In the genomic region with DNA sequence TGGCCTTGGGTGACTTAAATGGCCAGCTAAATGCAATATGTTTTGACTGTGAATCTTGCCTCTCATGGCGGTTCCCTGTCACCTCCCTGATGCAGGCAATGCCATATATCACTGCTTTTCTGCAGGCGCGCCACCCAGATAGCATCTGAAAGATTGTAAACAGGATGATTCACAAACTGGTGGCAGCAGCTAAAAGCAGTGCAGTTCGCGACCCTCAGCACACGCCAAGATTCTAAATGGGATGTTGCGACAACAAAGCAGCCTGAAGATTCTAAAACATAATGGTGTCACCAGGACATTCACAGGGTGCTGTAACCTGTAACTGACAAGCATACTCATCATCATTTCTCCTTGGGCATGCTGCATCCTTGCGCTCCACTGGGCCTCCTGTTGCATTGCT, we compare ENCODE assay signal across 25 cellular contexts.
A peak's percentile ranks its signal among the peaks of the same experiment; 100 is the strongest.
DNase-seq lines count a peak whose midpoint lies in the region; ATAC-seq lines count a peak whose summit lies in the region.
"Had no signal": no experiment of that assay in that cellular context is flagged by ENCODE, and none has a peak within 500 bp of the region (broad histone marks: within the 10 kb centered on the region; RNA-seq: fewer than 3 reads in every experiment).

No MANE protein-coding gene starts in this region.

- no peak overlapping the region for H4K8ac ChIP-seq in mesenchymal stem cell (ENCODE audit: low read length)

- H3K27ac ChIP-seq in mesenchymal stem cell (ENCODE audit: low read length, poor library complexity, severe bottlenecking) = no peak overlapping the region
- H3K27ac ChIP-seq: BLaER1 treated with 17β-estradiol and CSF1 and Interleukin-3, amounts not matched to agents 10 nM and 100 nM; HL-60; PC-9; RWPE1 had no signal

- 19% methylated on average over 8 of the region's 8 CpGs for WGBS in mesenchymal stem cell

- H3K79me1 ChIP-seq in mesenchymal stem cell (replicated peaks; ENCODE audit: low read length, poor library complexity, severe bottlenecking) = no peaks in the 10 kb centered on the region

- H2BK5ac ChIP-seq in mesenchymal stem cell (ENCODE audit: low read depth, low read length, poor library complexity, severe bottlenecking) = no peak overlapping the region

- no peak overlapping the region for H2AK5ac ChIP-seq in mesenchymal stem cell (ENCODE audit: low read length, severe bottlenecking)

- no peak overlapping the region for H3K4me2 ChIP-seq in mesenchymal stem cell (ENCODE audit: low read length, poor library complexity, severe bottlenecking)
- H3K4me2 ChIP-seq: PC-9 had no signal

- H3K9ac ChIP-seq in mesenchymal stem cell (ENCODE audit: low read length) = no peak overlapping the region
- H3K9ac ChIP-seq: BLaER1 treated with 17β-estradiol and CSF1 and Interleukin-3, amounts not matched to agents 10 nM and 100 nM had no signal

- H2BK12ac ChIP-seq in mesenchymal stem cell (ENCODE audit: low read length in 2 of 2) = no peak overlapping the region

- no peak overlapping the region for H3K4ac ChIP-seq in mesenchymal stem cell (ENCODE audit: low read depth in 1 of 2, low read length in 2 of 2)

- H3K36me3 ChIP-seq in mesenchymal stem cell (ENCODE audit: control insufficient read depth in 1 of 2, insufficient read depth in 2 of 2, low read depth in 1 of 2, low read length in 2 of 2) = no peaks in the 10 kb centered on the region
- H3K36me3 ChIP-seq: BLaER1 treated with 17β-estradiol and CSF1 and Interleukin-3, amounts not matched to agents 10 nM and 100 nM had no signal

- no peak overlapping the region for H2BK15ac ChIP-seq in mesenchymal stem cell (ENCODE audit: low read depth, poor library complexity, severe bottlenecking)

- H3K23ac ChIP-seq in mesenchymal stem cell (ENCODE audit: low read length in 2 of 2) = no peak overlapping the region

- H2BK120ac ChIP-seq in mesenchymal stem cell (ENCODE audit: low read depth, low read length) = no peak overlapping the region

- peaks cover 14% of the 10 kb centered on the region for H3K4me1 ChIP-seq in mesenchymal stem cell (ENCODE audit: control insufficient read depth, insufficient read depth, low read depth, low read length)

- H3K4me3 ChIP-seq in mesenchymal stem cell (ENCODE audit: insufficient read depth in 1 of 2, low read depth in 1 of 2, low read length in 2 of 2) = no peak overlapping the region
- H3K4me3 ChIP-seq: BLaER1 treated with 17β-estradiol and CSF1 and Interleukin-3, amounts not matched to agents 10 nM and 100 nM; PC-9 had no signal

- H2AFZ ChIP-seq in mesenchymal stem cell (ENCODE audit: low read depth, low read length) = no peak overlapping the region
- H2AFZ ChIP-seq: PC-9 had no signal

- ATAC-seq in GM21529 (IDR thresholded peaks at IDR 0.05; ENCODE audit: unreplicated experiment) = no peak
- ATAC-seq: HCT116, T-helper 17 cell had no signal

- peak overlapping the region in 1 of 2 experiments; percentile 26 for H3K14ac ChIP-seq in mesenchymal stem cell (ENCODE audit: low read length in 2 of 2)

- no peak overlapping the region for H4K91ac ChIP-seq in mesenchymal stem cell (ENCODE audit: low read length)

- H3K18ac ChIP-seq in mesenchymal stem cell (ENCODE audit: low read depth in 1 of 2, low read length in 2 of 2) = no peak overlapping the region

- peaks cover 0 to 11% of the 10 kb centered on the region in 2 experiments for H3K27me3 ChIP-seq in mesenchymal stem cell (ENCODE audit: control insufficient read depth in 1 of 2, insufficient read depth in 1 of 2, low read length in 2 of 2)
- H3K27me3 ChIP-seq: BLaER1 treated with 17β-estradiol and CSF1 and Interleukin-3, amounts not matched to agents 10 nM and 100 nM had no signal

- H3K9me3 ChIP-seq in mesenchymal stem cell (ENCODE audit: control insufficient read depth, low read length) = no peaks in the 10 kb centered on the region

- DNase-seq in A172 (ENCODE audit: low spot score) (peak; percentile 11), M059J (ENCODE audit: low read depth) (peak; percentile 65), SK-N-DZ (ENCODE audit: low spot score) (peak; percentile 26), mesenchymal stem cell (peak; percentile 59), NOMO-1 treated with DMSO at 0.1 percent for 48 hours (lab: John Stamatoyannopoulos, UW; ENCODE audit: unreplicated experiment) (no peak), NCI-H1436 (lab: John Stamatoyannopoulos, UW) (no peak), T-helper 1 cell (no peak)
- DNase-seq: 8988T; CD4-positive, alpha-beta T cell; NCI-H1092 treated with DMSO at 0.1 percent for 48 hours; NCI-H1436 treated with DMSO at 0.1 percent for 48 hours; NCI-H187 treated with DMSO at 0.1 percent for 48 hours; NCI-H2107; NCI-H524; NCI-H774; NK-92 treated with Interleukin-12 subunit alpha and Interleukin-12 subunit beta, amount 100 ng/mL, for 24 hours; PC-9; SHP77; SW 1271; T-helper 17 cell had no signal

Comparison
In these comparisons a context has a peak if more than half of its experiments do, and no peak if none do; other contexts are left out.
1. DNase-seq: peak in A172 (single experiment), M059J (single experiment), SK-N-DZ (single experiment) and mesenchymal stem cell (single experiment); none in NOMO-1 treated with DMSO at 0.1 percent for 48 hours (single experiment), NCI-H1436 (single experiment) and T-helper 1 cell (0 of 5).